11 cellular contexts compared by ENCODE assay signal in genomic region chr11:117816846-117817212, GRCh38. TPM values are rescaled to one million over a fixed set of nuclear protein-coding genes. Genes with fewer than 3 reads are reported as not detected.
DNase-seq lines count a peak whose midpoint lies in the region; ATAC-seq and TF ChIP-seq lines count a peak whose summit lies in the region.
"Had no signal": no experiment of that assay in that cellular context is flagged by ENCODE, and none has a peak within 500 bp of the region (broad histone marks: within the 10 kb centered on the region; RNA-seq: fewer than 3 reads in every experiment).

No MANE protein-coding gene starts in this region.

- H2AFZ ChIP-seq in GM23338 = peak overlapping the region; percentile 86; the same call in 1 of the 2 replicates

- H3K4me3 ChIP-seq in GM23338 (no peak overlapping the region), ascending aorta (no peak overlapping the region), muscle layer of duodenum (ENCODE audit: low read depth in 1 of 2, low read length in 2 of 2) (peak overlapping the region in 1 of 2 donors; percentile 39)
- H3K4me3 ChIP-seq: gastrocnemius medialis had no signal

- no peaks in the 10 kb centered on the region for H3K36me3 Mint-ChIP-seq in CD14-positive monocyte
- no peaks in the 10 kb centered on the region for H3K36me3 Mint-ChIP-seq in GM23338 (ENCODE audit: low read depth)

- H3K4me1 ChIP-seq in GM23338 (ENCODE audit: insufficient read depth) (peaks cover 13% of the 10 kb centered on the region; the same call in 1 of the 2 replicates), ascending aorta (no peaks in the 10 kb centered on the region), muscle layer of duodenum (ENCODE audit: control insufficient read depth in 1 of 2, insufficient read depth in 2 of 2, low read length in 2 of 2) (peaks cover 15 to 34% of the 10 kb centered on the region in 2 donors)

- no peaks in the 10 kb centered on the region for H3K9me3 ChIP-seq in ascending aorta
- no peaks in the 10 kb centered on the region for H3K9me3 ChIP-seq in muscle layer of duodenum (ENCODE audit: control insufficient read depth in 1 of 2, low read length in 2 of 2)
- H3K9me3 ChIP-seq: gastrocnemius medialis had no signal

- H3K4me2 ChIP-seq in GM23338 = no peak overlapping the region; the same call in 1 of the 2 replicates

- no peaks in the 10 kb centered on the region for H3K27me3 ChIP-seq in GM23338 (ENCODE audit: insufficient read depth)
- H3K27me3 ChIP-seq in ascending aorta = no peaks in the 10 kb centered on the region
- no peaks in the 10 kb centered on the region for H3K27me3 ChIP-seq in muscle layer of duodenum (ENCODE audit: low read depth, low read length)
- H3K27me3 ChIP-seq: gastrocnemius medialis had no signal

- H3K9me3 Mint-ChIP-seq in CD14-positive monocyte (peaks cover 0 to 2% (median 0%) of the 10 kb centered on the region in 7 donors), GM23338 (no peaks in the 10 kb centered on the region)

- intact Hi-C loops in CD14-positive monocyte (cut with micrococcal nuclease) = loop anchor here in 1 of 2 donors (1.0 to 5.0 kb wide), 3 partner anchors 12 to 390 kb away; partner anchors contain the start of gene IL10RA
- intact Hi-C loops in ascending aorta (cut with DNase I) = loop anchor here (5.0 kb wide), 1 partner anchor 390 kb away; no protein-coding TSS in a partner anchor

- H3K27ac Mint-ChIP-seq in CD14-positive monocyte (peak overlapping the region; percentile 95 to 99 (median 99)), GM23338 (no peak overlapping the region)

- peaks cover 0 to 3% (median 2%) of the 10 kb centered on the region in 3 donors for H3K27me3 Mint-ChIP-seq in CD14-positive monocyte (ENCODE audit: low read depth in 3 of 3)
- peaks cover 11% of the 10 kb centered on the region for H3K27me3 Mint-ChIP-seq in GM23338 (ENCODE audit: insufficient read depth, low read depth, poor library complexity)

- H4K20me1 ChIP-seq in GM23338 (replicated peaks; ENCODE audit: insufficient read depth) = no peaks in the 10 kb centered on the region; the same call in 1 of the 2 replicates

- no peaks in the 10 kb centered on the region for H3F3A ChIP-seq in GM23338 (replicated peaks; ENCODE audit: low read depth)

- no peaks in the 10 kb centered on the region for H3K79me2 ChIP-seq in GM23338 (replicated peaks; ENCODE audit: insufficient read depth)

- ATAC-seq in GM23338 = no peak
- no peak for ATAC-seq in HG03159 (IDR thresholded peaks at IDR 0.05; ENCODE audit: unreplicated experiment)

- no peaks in the 10 kb centered on the region for H3K36me3 ChIP-seq in GM23338 (ENCODE audit: insufficient read depth)
- no peaks in the 10 kb centered on the region for H3K36me3 ChIP-seq in ascending aorta
- no peaks in the 10 kb centered on the region for H3K36me3 ChIP-seq in muscle layer of duodenum (ENCODE audit: control insufficient read depth in 1 of 2, insufficient read depth in 2 of 2, low read length in 2 of 2)
- H3K36me3 ChIP-seq: gastrocnemius medialis had no signal

- peaks cover 53% of the 10 kb centered on the region for H3K4me1 Mint-ChIP-seq in CD14-positive monocyte
- H3K4me1 Mint-ChIP-seq in GM23338 = peaks cover 49% of the 10 kb centered on the region

- H3K9me2 ChIP-seq in GM23338 (ENCODE audit: insufficient read depth) = no peaks in the 10 kb centered on the region

- peak overlapping the region in 1 of 2 donors; percentile 11 for H3K4me3 Mint-ChIP-seq in CD14-positive monocyte
- no peak overlapping the region for H3K4me3 Mint-ChIP-seq in GM23338

- DNase-seq in CD14-positive monocyte (ENCODE audit: low spot score) = peak; percentile 69
- DNase-seq in GM23338 (ENCODE audit: low spot score) = no peak
- no peak for DNase-seq in ascending aorta (ENCODE audit: low spot score in 2 of 2)
- DNase-seq in SW480 (ENCODE audit: low spot score) = no peak
- no peak for DNase-seq in middle frontal gyrus (ENCODE audit: extremely low spot score, low spot score)
- no peak for DNase-seq in activated gamma-delta T cell treated with Interleukin-2 at 50 U/mL for 16 hours
- DNase-seq: gastrocnemius medialis, NCI-H446 treated with DMSO at 0.1 percent for 48 hours had no signal

- TF ChIP-seq CTCF in CD14-positive monocyte (IDR thresholded peaks at IDR 0.05) = no peak
- no peak for TF ChIP-seq CTCF in GM23338 (conservative IDR thresholded peaks at IDR 0.05; ENCODE audit: low read depth in 2 of 2)
- no peak for TF ChIP-seq CTCF in ascending aorta (IDR thresholded peaks at IDR 0.05)

- H3K27ac ChIP-seq in GM23338 (ENCODE audit: low read depth) (no peak overlapping the region), ascending aorta (peak overlapping the region; percentile 20 to 26), muscle layer of duodenum (ENCODE audit: low read length) (peak overlapping the region; percentile 45)

TF ChIP-seq in GM23338, 12 proteins besides CTCF, POLR2A, EP300 and RAD21:
- TF ChIP-seq STAT1 (IDR thresholded peaks at IDR 0.05; ENCODE audit: unreplicated experiment) (no peak), EZH2phosphoT487 (IDR thresholded peaks at IDR 0.05; ENCODE audit: unreplicated experiment) (no peak), POLR2AphosphoS5 (IDR thresholded peaks at IDR 0.05; ENCODE audit: low read depth) (no peak)

RNA-seq across cellular contexts. Expression of gene FXYD2, which starts 7.7 kb away (rescaled TPM):
- 1 to 10 TPM; 2.5 to 4.4 TPM for polyA plus RNA-seq in CD14-positive monocyte
- 0.12 and 0.59 TPM in 2 replicates for total RNA-seq in GM23338 (2014; rRNA removed; shearing (Covaris generic))
- 0.12 and 1.4 TPM in 2 replicates for polyA plus RNA-seq in GM23338 (2016; fragmentation: Nextera tagmentation; extraction: Ambion mirVana)
- not detected for total RNA-seq in ascending aorta

RNA-seq across cellular contexts. Expression of gene DSCAML1, which starts 19.8 kb away (rescaled TPM):
- polyA plus RNA-seq in CD14-positive monocyte (not detected), GM23338 (2016; fragmentation: Nextera tagmentation; extraction: Ambion mirVana) (0.28 TPM in 1 of 2 replicates, not detected in the other)
- total RNA-seq in GM23338 (2014; rRNA removed; shearing (Covaris generic)) = 0.17 and 0.19 TPM in 2 replicates
- not detected for total RNA-seq in ascending aorta

RNA-seq across cellular contexts. Expression of gene FXYD6, which starts 59.6 kb away (rescaled TPM):
- polyA plus RNA-seq in CD14-positive monocyte (10 to 100 TPM; 36.4 to 44.1 TPM), GM23338 (2016; fragmentation: Nextera tagmentation; extraction: Ambion mirVana) (21.8 and 26.2 TPM in 2 replicates)
- 25.6 and 30.7 TPM in 2 replicates for total RNA-seq in GM23338 (2014; rRNA removed; shearing (Covaris generic))
- total RNA-seq in ascending aorta = 16.4 TPM
- total RNA-seq: T-helper 2 cell treated with Interferon-gamma antibody and Interleukin-4, amounts not matched to agents 100 ng/mL and 5 ng/mL, for 36 hours had no signal
